In genomic region chr1:230787471-230787870, GRCh38 we compare ENCODE assay signal across 39 cellular contexts. TPM values are rescaled to one million over a fixed set of nuclear protein-coding genes. Genes with fewer than 3 reads are reported as not detected.
"Had no signal": no experiment of that assay in that cellular context is flagged by ENCODE, and none has a peak within 500 bp of the region (broad histone marks: within the 10 kb centered on the region; RNA-seq: fewer than 3 reads in every experiment).

No MANE protein-coding gene starts in this region.

- H3K27me3 Mint-ChIP-seq: brain had no signal

- H3K27me3 ChIP-seq: adrenal gland, ascending aorta had no signal

- H3K4me3 ChIP-seq: adrenal gland, ascending aorta, cardiac muscle cell had no signal

- H3K4me3 Mint-ChIP-seq: activated B cell treated with CpG ODN at 0.5 μM for 24 hours; activated CD4-positive, alpha-beta memory T cell treated with anti-CD3 and anti-CD28 coated beads for 36 hours; activated CD4-positive, alpha-beta T cell treated with anti-CD3 and anti-CD28 coated beads, Interleukin-2, amount 10 ng/mL, durations not matched to agents 24 days and 14 days; activated CD8-positive, alpha-beta T cell treated with anti-CD3 and anti-CD28 coated beads for 36 hours; activated naive CD4-positive, alpha-beta T cell treated with anti-CD3 and anti-CD28 coated beads for 36 hours; activated naive CD8-positive, alpha-beta T cell treated with anti-CD3 and anti-CD28 coated beads for 36 hours; activated T-cell treated with anti-CD3 and anti-CD28 coated beads, Interleukin-2, amount 50 U/mL, for 4 hours; activated T-cell treated with anti-CD3 and anti-CD28 coated beads, Interleukin-2, amount 50 U/mL, for 72 hours; activated T-helper 1 cell treated with anti-CD3 and anti-CD28 coated beads, Interleukin-12 subunit alpha, Interleukin-12 subunit beta, Interleukin-2, Interleukin-4 antibody, amounts not matched to agents 30 ng/mL and 10 ng/mL and 1 ng/mL, durations not matched to agents 14 hours and 24 hours and 36 hours; activated T-helper 17 cell treated with anti-CD3 and anti-CD28 coated beads, Interleukin-2, amount 50 U/mL, for 72 hours; brain; central memory CD8-positive, alpha-beta T cell; T-helper 1 cell treated with Interleukin-12 subunit alpha and Interleukin-12 subunit beta and Interleukin-4 antibody, amounts not matched to agents 30 μg/mL and 1 μg/mL, for 36 hours; T-helper 2 cell treated with Interferon-gamma antibody and Interleukin-4, amounts not matched to agents 5 μg/mL and 100 μg/mL, for 36 hours had no signal

- H3K36me3 ChIP-seq: adrenal gland, ascending aorta, cardiac muscle cell had no signal

- H3K27ac Mint-ChIP-seq: activated B cell treated with CpG ODN at 0.5 μM for 24 hours; activated CD4-positive, alpha-beta memory T cell treated with anti-CD3 and anti-CD28 coated beads for 36 hours; activated CD4-positive, alpha-beta T cell treated with anti-CD3 and anti-CD28 coated beads, Interleukin-2, amount 10 ng/mL, durations not matched to agents 24 days and 14 days; activated CD8-positive, alpha-beta T cell treated with anti-CD3 and anti-CD28 coated beads for 36 hours; activated naive CD4-positive, alpha-beta T cell treated with anti-CD3 and anti-CD28 coated beads for 36 hours; activated naive CD4-positive, alpha-beta T cell treated with anti-CD3 and anti-CD28 coated beads, Interleukin-2, amount 50 U/mL, for 72 hours; activated naive CD8-positive, alpha-beta T cell treated with anti-CD3 and anti-CD28 coated beads for 36 hours; activated T-cell treated with anti-CD3 and anti-CD28 coated beads, Interleukin-2, amount 50 U/mL, for 72 hours; activated T-helper 1 cell treated with anti-CD3 and anti-CD28 coated beads, Interleukin-12 subunit alpha, Interleukin-12 subunit beta, Interleukin-2, Interleukin-4 antibody, amounts not matched to agents 30 ng/mL and 10 ng/mL and 1 ng/mL, durations not matched to agents 14 hours and 24 hours and 36 hours; activated T-helper 17 cell treated with anti-CD3 and anti-CD28 coated beads, Interleukin-2, amount 50 U/mL, for 72 hours; T-helper 1 cell treated with Interleukin-12 subunit alpha and Interleukin-12 subunit beta and Interleukin-4 antibody, amounts not matched to agents 30 μg/mL and 1 μg/mL, for 36 hours; T-helper 2 cell treated with Interferon-gamma antibody and Interleukin-4, amounts not matched to agents 5 μg/mL and 100 μg/mL, for 36 hours had no signal

- H3K36me3 Mint-ChIP-seq: activated CD4-positive, alpha-beta memory T cell treated with anti-CD3 and anti-CD28 coated beads for 36 hours; activated naive CD4-positive, alpha-beta T cell treated with anti-CD3 and anti-CD28 coated beads, Interleukin-2, amount 50 U/mL, for 72 hours; activated naive CD8-positive, alpha-beta T cell treated with anti-CD3 and anti-CD28 coated beads for 36 hours; brain had no signal

- DNase-seq: activated B cell treated with CpG ODN at 0.5 μM for 24 hours; activated CD4-positive, alpha-beta memory T cell treated with anti-CD3 and anti-CD28 coated beads for 36 hours; activated CD4-positive, alpha-beta T cell treated with anti-CD3 and anti-CD28 coated beads for 4 hours; activated CD4-positive, alpha-beta T cell treated with anti-CD3 and anti-CD28 coated beads, Interleukin-2, amount 10 ng/mL, durations not matched to agents 24 days and 14 days; activated CD4-positive, alpha-beta T cell treated with anti-CD3 and anti-CD28 coated beads, Interleukin-2, amount 50 U/mL, for 1 hour; activated CD4-positive, alpha-beta T cell treated with anti-CD3 and anti-CD28 coated beads, Interleukin-2, amount 50 U/mL, for 4 hours; activated CD4-positive, CD25-positive, alpha-beta regulatory T cell treated with anti-CD3 and anti-CD28 coated beads, Interleukin-2, amount 50 U/mL, for 72 hours; activated CD8-positive, alpha-beta memory T cell treated with anti-CD3 and anti-CD28 coated beads, Interleukin-2, amount 50 U/mL, for 4 hours; activated CD8-positive, alpha-beta T cell treated with anti-CD3 and anti-CD28 coated beads for 36 hours; activated effector memory CD4-positive, alpha-beta T cell treated with anti-CD3 and anti-CD28 coated beads, Interleukin-2, amount 50 U/mL, for 16 hours; activated gamma-delta T cell treated with Interleukin-2 at 50 U/mL for 16 hours; activated naive CD4-positive, alpha-beta T cell; activated naive CD4-positive, alpha-beta T cell treated with anti-CD3 and anti-CD28 coated beads for 36 hours; activated naive CD4-positive, alpha-beta T cell treated with anti-CD3 and anti-CD28 coated beads, Interleukin-2, amount 50 U/mL, for 16 hours; activated naive CD8-positive, alpha-beta T cell treated with anti-CD3 and anti-CD28 coated beads for 36 hours; activated T-cell treated with anti-CD3 and anti-CD28 coated beads for 4 hours; activated T-cell treated with anti-CD3 and anti-CD28 coated beads, Interleukin-2, amount 50 U/mL, for 1 hour; activated T-cell treated with anti-CD3 and anti-CD28 coated beads, Interleukin-2, amount 50 U/mL, for 4 hours; activated T-cell treated with anti-CD3 and anti-CD28 coated beads, Interleukin-2, amount 50 U/mL, for 72 hours; amniotic stem cell; anterior cingulate cortex; caudate nucleus; cerebellar nuclear complex; T-helper 1 cell; T-helper 2 cell; T-helper 9 cell had no signal

- H3K27ac ChIP-seq: adrenal gland, ascending aorta, cardiac muscle cell, VCaP had no signal

- ATAC-seq: activated CD8-positive, alpha-beta T cell treated with anti-CD3 and anti-CD28 coated beads for 36 hours; activated naive CD4-positive, alpha-beta T cell treated with anti-CD3 and anti-CD28 coated beads, Interleukin-2, amount 50 U/mL, for 72 hours; activated T-cell treated with anti-CD3 and anti-CD28 coated beads, Interleukin-2, amount 50 U/mL, for 4 hours; activated T-cell treated with anti-CD3 and anti-CD28 coated beads, Interleukin-2, amount 50 U/mL, for 72 hours; activated T-helper 17 cell treated with anti-CD3 and anti-CD28 coated beads, Interleukin-2, amount 50 U/mL, for 72 hours had no signal

- H3K9me3 Mint-ChIP-seq: activated B cell treated with CpG ODN at 0.5 μM for 24 hours; activated CD4-positive, alpha-beta memory T cell treated with anti-CD3 and anti-CD28 coated beads for 36 hours; activated CD4-positive, alpha-beta T cell treated with anti-CD3 and anti-CD28 coated beads, Interleukin-2, amount 10 ng/mL, durations not matched to agents 24 days and 14 days; activated CD8-positive, alpha-beta T cell treated with anti-CD3 and anti-CD28 coated beads for 36 hours; activated naive CD4-positive, alpha-beta T cell treated with anti-CD3 and anti-CD28 coated beads, Interleukin-2, amount 50 U/mL, for 72 hours; activated naive CD8-positive, alpha-beta T cell treated with anti-CD3 and anti-CD28 coated beads for 36 hours; activated T-cell treated with anti-CD3 and anti-CD28 coated beads, Interleukin-2, amount 50 U/mL, for 4 hours; activated T-cell treated with anti-CD3 and anti-CD28 coated beads, Interleukin-2, amount 50 U/mL, for 72 hours; activated T-helper 1 cell treated with anti-CD3 and anti-CD28 coated beads, Interleukin-12 subunit alpha, Interleukin-12 subunit beta, Interleukin-2, Interleukin-4 antibody, amounts not matched to agents 30 ng/mL and 10 ng/mL and 1 ng/mL, durations not matched to agents 14 hours and 24 hours and 36 hours; activated T-helper 17 cell treated with anti-CD3 and anti-CD28 coated beads, Interleukin-2, amount 50 U/mL, for 72 hours; central memory CD8-positive, alpha-beta T cell; T-helper 1 cell treated with Interleukin-12 subunit alpha and Interleukin-12 subunit beta and Interleukin-4 antibody, amounts not matched to agents 30 μg/mL and 1 μg/mL, for 36 hours; T-helper 2 cell treated with Interferon-gamma antibody and Interleukin-4, amounts not matched to agents 5 μg/mL and 100 μg/mL, for 36 hours had no signal

- H3K9me3 ChIP-seq: adrenal gland, ascending aorta had no signal

- H3K4me1 Mint-ChIP-seq: activated B cell treated with CpG ODN at 0.5 μM for 24 hours; activated CD4-positive, alpha-beta T cell treated with anti-CD3 and anti-CD28 coated beads, Interleukin-2, amount 10 ng/mL, durations not matched to agents 24 days and 14 days; activated naive CD8-positive, alpha-beta T cell treated with anti-CD3 and anti-CD28 coated beads for 36 hours; activated T-helper 17 cell treated with anti-CD3 and anti-CD28 coated beads, Interleukin-2, amount 50 U/mL, for 72 hours had no signal

- H3K4me1 ChIP-seq: adrenal gland, ascending aorta had no signal

RNA-seq across cellular contexts. Expression of gene CAPN9, which starts 40.3 kb away (rescaled TPM):
- total RNA-seq: activated B cell treated with CpG ODN at 0.5 μM for 24 hours; activated CD4-positive, alpha-beta memory T cell treated with anti-CD3 and anti-CD28 coated beads for 36 hours; activated CD4-positive, alpha-beta T cell treated with anti-CD3 and anti-CD28 coated beads, Interleukin-2, amount 10 ng/mL, durations not matched to agents 24 days and 14 days; activated CD8-positive, alpha-beta memory T cell treated with anti-CD3 and anti-CD28 coated beads for 36 hours; activated CD8-positive, alpha-beta T cell treated with anti-CD3 and anti-CD28 coated beads for 36 hours; activated naive CD4-positive, alpha-beta T cell treated with anti-CD3 and anti-CD28 coated beads for 36 hours; activated naive CD4-positive, alpha-beta T cell treated with anti-CD3 and anti-CD28 coated beads, Interleukin-2, amount 50 U/mL, for 72 hours; activated naive CD8-positive, alpha-beta T cell treated with anti-CD3 and anti-CD28 coated beads for 36 hours; activated T-cell treated with anti-CD3 and anti-CD28 coated beads, Interleukin-2, amount 50 U/mL, for 4 hours; activated T-cell treated with anti-CD3 and anti-CD28 coated beads, Interleukin-2, amount 50 U/mL, for 72 hours; activated T-helper 1 cell treated with anti-CD3 and anti-CD28 coated beads, Interleukin-12 subunit alpha, Interleukin-12 subunit beta, Interleukin-2, Interleukin-4 antibody, amounts not matched to agents 30 ng/mL and 10 ng/mL and 1 ng/mL, durations not matched to agents 14 hours and 24 hours and 36 hours; activated T-helper 17 cell treated with anti-CD3 and anti-CD28 coated beads, Interleukin-2, amount 50 U/mL, for 72 hours; ascending aorta; bronchial epithelial cell had no signal
